Comparison of ENCODE assay signal across 35 cellular contexts in genomic region chr6:40106840-40107239, GRCh38.
"Had no signal": no experiment of that assay in that cellular context is flagged by ENCODE, and none has a peak within 500 bp of the region (broad histone marks: within the 10 kb centered on the region; RNA-seq: fewer than 3 reads in every experiment).

No MANE protein-coding gene starts in this region.

- H3K36me3 ChIP-seq: MG63 had no signal

- H3K27ac ChIP-seq: KMS-11 had no signal

- H3K27me3 ChIP-seq: MG63 had no signal

- H3K9me3 ChIP-seq: MG63 had no signal

- H3K4me3 ChIP-seq: MG63 had no signal

- DNase-seq: Karpas-422, Kasumi-1, MG63, MM.1S, MV-4-11, NCI-H1048, NCI-H1092, NCI-H1092 treated with DMSO at 0.1 percent for 48 hours, NCI-H1105, NCI-H1105 treated with DMSO at 0.1 percent for 48 hours, NCI-H1417, NCI-H1417 treated with DMSO at 0.1 percent for 48 hours, NCI-H1436, NCI-H1436 treated with DMSO at 0.1 percent for 48 hours, NCI-H146, NCI-H1694, NCI-H1694 treated with DMSO at 0.1 percent for 48 hours, NCI-H187, NCI-H187 treated with DMSO at 0.1 percent for 48 hours, NCI-H1930, NCI-H2029, NCI-H2029 treated with DMSO at 0.1 percent for 48 hours, NCI-H2081, NCI-H2081 treated with DMSO at 0.1 percent for 48 hours, NCI-H2107, NCI-H2171, NCI-H2171 treated with DMSO at 0.1 percent for 48 hours, NCI-H2227 treated with DMSO at 0.1 percent for 48 hours, NCI-H226, NCI-H345, NCI-H446, NCI-H446 treated with DMSO at 0.1 percent for 48 hours, NCI-H510A, NCI-H510A treated with DMSO at 0.1 percent for 48 hours had no signal
